In the genomic region with DNA sequence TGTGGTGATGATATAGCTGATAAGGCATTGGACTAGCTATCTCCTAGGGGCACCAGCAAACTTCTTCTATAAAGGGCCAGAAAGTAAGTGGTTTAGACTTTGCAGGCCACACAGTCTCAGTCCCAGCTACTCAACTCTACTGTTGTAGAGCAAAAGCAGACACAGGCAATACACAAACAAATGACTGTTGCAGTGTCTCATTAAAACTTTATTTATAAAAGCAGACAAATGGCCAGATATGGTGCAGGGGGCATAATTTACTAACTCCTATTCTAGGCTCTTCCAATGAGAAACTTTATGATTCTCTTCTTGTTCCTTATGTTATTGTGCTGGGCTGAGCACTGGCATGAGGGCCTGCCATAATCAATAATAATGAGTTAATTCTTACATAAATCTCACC, we compare ENCODE assay signal across 25 cellular contexts.
"Had no signal": no experiment of that assay in that cellular context is flagged by ENCODE, and none has a peak within 500 bp of the region (broad histone marks: within the 10 kb centered on the region; RNA-seq: fewer than 3 reads in every experiment).

No MANE protein-coding gene starts in this region.

- H3K9me3 ChIP-seq: neutrophil, pancreas, prostate gland, right lobe of liver, sigmoid colon, stomach, thoracic aorta, thyroid gland, tibial nerve, upper lobe of left lung, vagina had no signal

- H3K27ac ChIP-seq: neutrophil, pancreas, prostate gland, right lobe of liver, sigmoid colon, skin epidermis, stomach, thoracic aorta, thyroid gland, tibial nerve, upper lobe of left lung, vagina had no signal

- FAIRE-seq: pancreas, urothelium cell line had no signal

- H3K4me3 ChIP-seq: pancreas, prostate gland, right lobe of liver, sigmoid colon, skin epidermis, stomach, thoracic aorta, thyroid gland, tibial nerve, upper lobe of left lung, vagina had no signal

- H3K27me3 ChIP-seq: pancreas, right lobe of liver, sigmoid colon, thyroid gland, tibial nerve, upper lobe of left lung, vagina had no signal

- H3K36me3 ChIP-seq: neutrophil, pancreas, prostate gland, right lobe of liver, sigmoid colon, stomach, thoracic aorta, thyroid gland, tibial nerve, upper lobe of left lung, vagina had no signal

- H3K4me1 ChIP-seq: pancreas, prostate gland, right lobe of liver, sigmoid colon, stomach, thyroid gland, tibial nerve, vagina had no signal

- ATAC-seq: naive thymus-derived CD8-positive, alpha-beta T cell; natural killer cell treated with Interleukin-12 subunit alpha and Interleukin-12 subunit beta and Interleukin-15 and Interleukin-18, amount 100 ng/mL, for 72 hours; pancreas; right cardiac atrium; right lobe of liver; stimulated activated effector memory CD8-positive, alpha-beta T cell treated with anti-CD3 and anti-CD28 coated beads, Interleukin-12 subunit alpha, Interleukin-12 subunit beta, amount 100 ng/mL, for 72 hours; stimulated activated naive B cell treated with anti-CD40 and anti-IgM and Interleukin-4, amounts not matched to agents 10 μg/mL and 1 μg/mL and 100 μg/mL, for 72 hours had no signal

- DNase-seq: naive thymus-derived CD8-positive, alpha-beta T cell; nephron progenitor cell; nucleus accumbens; pancreas; right cardiac atrium; right lobe of liver; sigmoid colon; stimulated activated CD4-positive, alpha-beta T cell treated with anti-CD3 and anti-CD28 coated beads, Interleukin-15, amount 100 ng/mL, for 24 hours; stimulated activated CD4-positive, alpha-beta T cell treated with anti-CD3 and anti-CD28 coated beads, Interleukin-2, amount 100 ng/mL, for 24 hours; stimulated activated CD4-positive, alpha-beta T cell treated with anti-CD3 and anti-CD28 coated beads, Interleukin-2, amount 100 ng/mL, for 48 hours; stimulated activated CD4-positive, alpha-beta T cell treated with anti-CD3 and anti-CD28 coated beads, Interleukin-4, amount 100 ng/mL, for 24 hours; stimulated activated naive B cell treated with anti-CD40 and anti-IgM and Interleukin-4, amounts not matched to agents 10 μg/mL and 1 μg/mL and 100 μg/mL, for 72 hours; stimulated activated naive CD4-positive, alpha-beta T cell treated with Interleukin-2 at 50 U/mL for 16 hours; stomach; thyroid gland; upper lobe of left lung had no signal
